Comparison of ENCODE assay signal across 8 cellular contexts in the genomic region with DNA sequence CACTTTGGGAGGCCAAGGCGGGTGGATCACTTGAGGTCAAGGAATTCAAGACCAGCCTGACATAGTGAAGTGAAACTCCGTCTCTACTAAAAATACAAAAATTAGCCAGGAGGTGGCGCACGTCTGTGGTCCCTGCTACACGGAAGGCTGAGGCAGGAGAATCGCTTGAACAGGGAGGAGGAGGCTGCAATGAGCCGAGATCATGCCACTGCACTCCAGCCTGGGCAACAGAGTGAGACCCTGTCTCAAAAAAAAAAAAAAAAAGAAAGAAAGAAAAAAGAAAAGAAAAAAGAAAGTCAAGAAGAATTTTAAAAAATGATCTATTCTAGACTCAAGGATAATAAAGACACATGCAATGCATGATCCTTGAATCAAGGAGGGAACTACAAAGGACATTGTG. TPM values are rescaled to one million over a fixed set of nuclear protein-coding genes. Genes with fewer than 3 reads are reported as not detected.
A peak's percentile ranks its signal among the peaks of the same experiment; 100 is the strongest.
DNase-seq lines count a peak whose midpoint lies in the region; ATAC-seq and TF ChIP-seq lines count a peak whose summit lies in the region.
"Not testable (repeated sequence)": the region's sequence is repeated elsewhere in the genome, so short reads cannot be mapped to it uniquely, and the experiment has no call there.

No MANE protein-coding gene starts in this region.

- not testable (repeated sequence) for H3K79me2 ChIP-seq in parathyroid adenoma

- WGBS in body of pancreas, 2 donors = 18 to 21% methylated on average over 7 of the region's 7 CpGs
- WGBS in heart right ventricle, 2 donors = 16 to 27% methylated on average over 7 of the region's 7 CpGs
- 8% methylated on average over 7 of the region's 7 CpGs for WGBS in suprapubic skin

- H3K4me3 ChIP-seq in body of pancreas; heart right ventricle; parathyroid adenoma (ENCODE audit: low read depth, low read length); suprapubic skin: not testable (repeated sequence)

- peak; percentile 84 for ATAC-seq in body of pancreas
- peak in 5 of 8 donors; percentile 42 to 65 (median 61) for ATAC-seq in heart right ventricle

- not testable (repeated sequence) for H2AFZ ChIP-seq in parathyroid adenoma

- DNase-seq in Daoy (ENCODE audit: low read depth) (peak; percentile 65), HUDEP-2 (lab: John Stamatoyannopoulos, UW; ENCODE audit: unreplicated experiment in 76 of 76) (peak in 70 of 76 experiments; percentile 17 to 85 (median 61)), body of pancreas (peak; percentile 69 to 76 (median 72)), heart right ventricle (peak in 1 of 2 donors; percentile 57)
- peak; percentile 7 for DNase-seq in NK-92 treated with Interleukin-12 subunit alpha and Interleukin-12 subunit beta, amount 100 ng/mL, for 24 hours (lab: John Stamatoyannopoulos, UW)
- DNase-seq in activated CD4-positive, alpha-beta T cell treated with anti-CD3 and anti-CD28 coated beads for 1 hour = peak; percentile 25
- DNase-seq in suprapubic skin (ENCODE audit: low spot score in 2 of 2) = not testable (repeated sequence)

- not testable (repeated sequence) for H3K27me3 ChIP-seq in body of pancreas; parathyroid adenoma (ENCODE audit: control insufficient read depth, insufficient read depth, low read length)
- H3K27me3 ChIP-seq in heart right ventricle (peaks cover 0 to 13% (median 0%) of the 10 kb centered on the region in 7 donors), suprapubic skin (peaks cover 13% of the 10 kb centered on the region)

- TF ChIP-seq CTCF in body of pancreas (IDR thresholded peaks at IDR 0.05) (peak; percentile 36 to 87 (median 69)), heart right ventricle (IDR thresholded peaks at IDR 0.05) (peak; percentile 45 to 71 (median 66)), parathyroid adenoma (IDR thresholded peaks at IDR 0.05) (peak; percentile 70), suprapubic skin (IDR thresholded peaks at IDR 0.05) (peak; percentile 46 to 60)

- H3K9ac ChIP-seq in parathyroid adenoma = not testable (repeated sequence)

- intact Hi-C loops in body of pancreas (cut with DNase I) = not testable (repeated sequence)
- intact Hi-C loops in heart right ventricle (cut with DNase I) = loop anchor here in 7 of 10 donors (5.0 to 10.0 kb wide), 2 partner anchors 59 to 61 kb away; no protein-coding TSS in a partner anchor

- TF ChIP-seq POLR2A in body of pancreas (IDR thresholded peaks at IDR 0.05); suprapubic skin (IDR thresholded peaks at IDR 0.05): not testable (repeated sequence)

- H3K27ac ChIP-seq in body of pancreas, heart right ventricle, parathyroid adenoma, suprapubic skin: not testable (repeated sequence)

- H3K4me1 ChIP-seq in body of pancreas = peaks cover 17% of the 10 kb centered on the region
- not testable (repeated sequence) for H3K4me1 ChIP-seq in heart right ventricle, parathyroid adenoma, suprapubic skin

- not testable (repeated sequence) for H3K36me3 ChIP-seq in body of pancreas (replicated peaks in 1 of 2; ENCODE audit: insufficient read depth in 1 of 2, low read depth in 2 of 2); heart right ventricle; parathyroid adenoma (ENCODE audit: control insufficient read depth, insufficient read depth, low read length); suprapubic skin

- not testable (repeated sequence) for H3K9me3 ChIP-seq in body of pancreas; heart right ventricle; parathyroid adenoma (ENCODE audit: control insufficient read depth, low read length); suprapubic skin

- not testable (repeated sequence) for TF ChIP-seq EP300 in suprapubic skin (IDR thresholded peaks at IDR 0.05)

- H3K4me2 ChIP-seq in parathyroid adenoma (ENCODE audit: low read length) = not testable (repeated sequence)

RNA-seq across cellular contexts. Expression of gene UNC5CL, which starts 32.8 kb away (rescaled TPM):
- total RNA-seq in Daoy (2014; rRNA removed; shearing (Covaris generic)) = 0.11 TPM in 1 of 2 replicates, not detected in the other
- total RNA-seq in body of pancreas = 10 to 100 TPM; 17.4 to 30.3 TPM
- total RNA-seq in heart right ventricle = under 1 TPM; 0.19 to 0.81 (median 0.45) TPM
- polyA plus RNA-seq in heart right ventricle = 1 to 10 TPM in 1 of 2 donors, under 1 TPM in 1; 0.42 to 1.9 TPM
- total RNA-seq in suprapubic skin = 1 to 10 TPM in 2 of 4 donors, under 1 TPM in 2; 0.19 to 6.9 (median 1.4) TPM

RNA-seq across cellular contexts. Expression of gene TSPO2, which starts 36.0 kb away (rescaled TPM):
- total RNA-seq in Daoy (2014; rRNA removed; shearing (Covaris generic)) = not detected in 2 replicates
- total RNA-seq in body of pancreas = not detected
- not detected for total RNA-seq in heart right ventricle
- not detected for polyA plus RNA-seq in heart right ventricle
- not detected for total RNA-seq in suprapubic skin

RNA-seq across cellular contexts. Expression of gene APOBEC2, which starts 46.8 kb away (rescaled TPM):
- total RNA-seq in Daoy (2014; rRNA removed; shearing (Covaris generic)) = not detected in 2 replicates
- total RNA-seq in body of pancreas (1 to 10 TPM; 2.3 to 4.0 TPM), heart right ventricle (100 to 1,000 TPM; 174 to 307 (median 224) TPM), suprapubic skin (not detected)
- 100 to 1,000 TPM in 1 of 2 donors, 10 to 100 TPM in 1; 79.0 to 134 TPM for polyA plus RNA-seq in heart right ventricle

Comparison
In these comparisons a context has a peak if more than half of its experiments do, and no peak if none do; other contexts are left out.
1. RNA of gene APOBEC2, which starts 46.8 kb away (total RNA-seq): 174 to 307 TPM in heart right ventricle; 2.3 to 4.0 TPM in body of pancreas, not detected in Daoy and not detected in suprapubic skin; every median in the first group is over 10 times any median in the second.
2. Peak in every context shown above with its lines, with median percentiles within 50 percentile points of each other: CTCF ChIP-seq.